In the genomic region with DNA sequence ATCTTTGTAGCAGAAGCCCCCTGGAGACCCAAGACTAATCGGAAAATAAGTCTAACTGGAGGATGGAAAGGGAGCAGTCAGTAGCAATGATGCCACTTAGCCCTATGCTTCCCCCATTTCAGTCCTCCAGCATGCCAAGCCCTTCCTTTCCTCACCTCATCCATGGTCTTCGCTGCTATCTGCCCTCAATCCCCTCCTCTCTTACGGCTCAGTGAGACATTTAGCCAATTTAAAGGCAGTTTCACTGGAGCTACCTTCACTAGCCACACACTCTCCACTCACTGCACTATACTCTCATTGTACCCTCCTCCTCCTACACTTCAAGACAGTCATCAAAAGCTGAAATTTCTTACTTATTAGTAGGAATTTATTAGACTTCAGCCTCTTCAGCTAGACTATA, we compare ENCODE assay signal across 20 cellular contexts.
DNase-seq lines count a peak whose midpoint lies in the region; ATAC-seq, FAIRE-seq and TF ChIP-seq lines count a peak whose summit lies in the region.
"Had no signal": no experiment of that assay in that cellular context is flagged by ENCODE, and none has a peak within 500 bp of the region (broad histone marks: within the 10 kb centered on the region; RNA-seq: fewer than 3 reads in every experiment).

No MANE protein-coding gene starts in this region.

- POLR2A ChIA-PET in WTC11 (lab: Charles Lee), result no interaction called here

- TF ChIP-seq POLR2A in thyroid gland (IDR thresholded peaks at IDR 0.05) (no peak), GM12892 (IDR thresholded peaks at IDR 0.05; ENCODE audit: low read depth, low read length) (no peak)

- ATAC-seq in WTC11 (peak; percentile 55), GM21447 (IDR thresholded peaks at IDR 0.05; ENCODE audit: unreplicated experiment) (no peak)
- ATAC-seq: CD8-positive, alpha-beta T cell; K562 had no signal

- BruUV-seq in Calu3 (replicated peaks; lab: Mats Ljungman, UMichigan), result no TSS peak

- H3K4me3 ChIP-seq in kidney (ENCODE audit: low read length in 2 of 2) (peak overlapping the region; percentile 36 to 47), thyroid gland (replicated peaks in 1 of 3) (no peak overlapping the region)
- H3K4me3 ChIP-seq: HAP-1, K562 had no signal

- H3K9me3 Mint-ChIP-seq in Calu3 (ENCODE audit: low read depth, unreplicated experiment), result peaks cover 2% of the 10 kb centered on the region
- H3K9me3 Mint-ChIP-seq in WTC11, result peaks cover 8% of the 10 kb centered on the region
- H3K9me3 Mint-ChIP-seq: CD8-positive, alpha-beta T cell had no signal

- CTCF ChIA-PET in Calu3 (lab: Charles Lee), result interaction anchor here (0.6 to 0.8 kb wide), 3 partner anchors 47 to 307 kb away, joined by 3 read pairs; no protein-coding TSS in a partner anchor
- CTCF ChIA-PET in WTC11 (lab: Charles Lee), result interaction anchor here (0.9 kb wide), 1 partner anchor 112 kb away, joined by 3 read pairs; no protein-coding TSS in a partner anchor

- H3K4me3 Mint-ChIP-seq in Calu3 (ENCODE audit: low read depth, unreplicated experiment) (peak overlapping the region; percentile 21), WTC11 (no peak overlapping the region)
- H3K4me3 Mint-ChIP-seq: CD14-positive monocyte; CD8-positive, alpha-beta T cell; HFFc6 had no signal

- no peaks in the 10 kb centered on the region for H3K36me3 Mint-ChIP-seq in Calu3 (ENCODE audit: insufficient read depth, unreplicated experiment)
- H3K36me3 Mint-ChIP-seq in WTC11, result no peaks in the 10 kb centered on the region
- H3K36me3 Mint-ChIP-seq: CD14-positive monocyte; CD8-positive, alpha-beta T cell had no signal

- intact Hi-C loops in Calu3 (cut with micrococcal nuclease; ENCODE audit: unreplicated experiment), result loop anchor here (2.0 to 5.0 kb wide), 2 partner anchors 111 to 295 kb away; no protein-coding TSS in a partner anchor
- intact Hi-C loops in kidney (cut with DNase I), result no loop called here
- intact Hi-C loops in thyroid gland (cut with DNase I), result no loop called here

- H3K27me3 ChIP-seq in thyroid gland, result no peaks in the 10 kb centered on the region
- H3K27me3 ChIP-seq: BE2C had no signal

- FAIRE-seq in kidney (lab: Jason Lieb, UNC) (no peak), GM12892 (lab: Jason Lieb, UNC) (no peak)
- FAIRE-seq: A204.1, GM18507, K562 had no signal

- H3K4me1 Mint-ChIP-seq in Calu3 (ENCODE audit: low read depth, unreplicated experiment), result peaks cover 75% of the 10 kb centered on the region
- peaks cover 25% of the 10 kb centered on the region for H3K4me1 Mint-ChIP-seq in WTC11
- H3K4me1 Mint-ChIP-seq: CD14-positive monocyte had no signal

- H3K27me3 Mint-ChIP-seq in Calu3 (ENCODE audit: unreplicated experiment) (no peaks in the 10 kb centered on the region), WTC11 (ENCODE audit: low read depth) (no peaks in the 10 kb centered on the region)

- H3K27ac Mint-ChIP-seq in Calu3 (ENCODE audit: unreplicated experiment) (peak overlapping the region; percentile 69), WTC11 (no peak overlapping the region)
- H3K27ac Mint-ChIP-seq: CD8-positive, alpha-beta T cell; HFFc6 had no signal

- no peaks in the 10 kb centered on the region for H3K36me3 ChIP-seq in kidney (ENCODE audit: control insufficient read depth in 1 of 2, insufficient read depth in 2 of 2, low read length in 2 of 2)
- no peaks in the 10 kb centered on the region for H3K36me3 ChIP-seq in thyroid gland
- H3K36me3 ChIP-seq: BE2C, HAP-1 had no signal

- no peak for TF ChIP-seq CTCF in Calu3 (IDR thresholded peaks at IDR 0.05; ENCODE audit: unreplicated experiment)
- TF ChIP-seq CTCF in WTC11 (IDR thresholded peaks at IDR 0.05), result no peak
- no peak for TF ChIP-seq CTCF in kidney (IDR thresholded peaks at IDR 0.05; ENCODE audit: borderline replicate concordance, extremely low read depth, insufficient read depth)
- TF ChIP-seq CTCF in thyroid gland (IDR thresholded peaks at IDR 0.05), result no peak

- peak overlapping the region in 1 of 2 donors; percentile 30 for H3K9ac ChIP-seq in kidney (ENCODE audit: low read length in 2 of 2)

- H3K27ac ChIP-seq in kidney (ENCODE audit: low read depth in 2 of 2, low read length in 2 of 2), result peak overlapping the region; percentile 61 to 80
- H3K27ac ChIP-seq in thyroid gland, result peak overlapping the region; percentile 65 to 84 (median 80)
- H3K27ac ChIP-seq: HL-60 had no signal

- H3K9me3 ChIP-seq in kidney (ENCODE audit: control insufficient read depth in 1 of 2, low read length in 2 of 2) (no peaks in the 10 kb centered on the region), thyroid gland (no peaks in the 10 kb centered on the region)
- H3K9me3 ChIP-seq: BE2C, HAP-1 had no signal

- WGBS in thyroid gland, 2 donors, result 81 to 91% methylated on average over 3 of the region's 3 CpGs

- DNase-seq in Calu3 (no peak), WTC11 (ENCODE audit: low spot score) (no peak), kidney (no peak), thyroid gland (no peak), GM12892 (ENCODE audit: insufficient read length) (no peak), RKO (ENCODE audit: low spot score) (no peak)
- DNase-seq: BE2C; CD8-positive, alpha-beta T cell; COR-L47; DND-41; GDM1; GOT3; HFFc6 had no signal

- H3K4me1 ChIP-seq in kidney (ENCODE audit: control insufficient read depth in 1 of 2, insufficient read depth in 1 of 2, low read depth in 1 of 2, low read length in 2 of 2) (peaks cover 9 to 22% of the 10 kb centered on the region in 2 donors), thyroid gland (peaks cover 26 to 40% of the 10 kb centered on the region in 2 donors)
- H3K4me1 ChIP-seq: BE2C had no signal

TF ChIP-seq in WTC11, 78 proteins besides CTCF, POLR2A, EP300 and RAD21 (continues in another document):
- TF ChIP-seq TCF7 (CRISPR knock-in tag; IDR thresholded peaks at IDR 0.05; ENCODE audit: low read depth) (no peak), ZNF232 (CRISPR knock-in tag; IDR thresholded peaks at IDR 0.05) (no peak), ESRRA (CRISPR knock-in tag; IDR thresholded peaks at IDR 0.05; ENCODE audit: borderline replicate concordance) (no peak), FOXJ3 (CRISPR knock-in tag; IDR thresholded peaks at IDR 0.05; ENCODE audit: borderline replicate concordance) (no peak), ZNF138 (CRISPR knock-in tag; conservative IDR thresholded peaks at IDR 0.05) (no peak), SP1 (CRISPR knock-in tag; conservative IDR thresholded peaks at IDR 0.05) (no peak), TEAD4 (CRISPR knock-in tag; IDR thresholded peaks at IDR 0.05) (no peak)
- TF ChIP-seq, protein P1, sequence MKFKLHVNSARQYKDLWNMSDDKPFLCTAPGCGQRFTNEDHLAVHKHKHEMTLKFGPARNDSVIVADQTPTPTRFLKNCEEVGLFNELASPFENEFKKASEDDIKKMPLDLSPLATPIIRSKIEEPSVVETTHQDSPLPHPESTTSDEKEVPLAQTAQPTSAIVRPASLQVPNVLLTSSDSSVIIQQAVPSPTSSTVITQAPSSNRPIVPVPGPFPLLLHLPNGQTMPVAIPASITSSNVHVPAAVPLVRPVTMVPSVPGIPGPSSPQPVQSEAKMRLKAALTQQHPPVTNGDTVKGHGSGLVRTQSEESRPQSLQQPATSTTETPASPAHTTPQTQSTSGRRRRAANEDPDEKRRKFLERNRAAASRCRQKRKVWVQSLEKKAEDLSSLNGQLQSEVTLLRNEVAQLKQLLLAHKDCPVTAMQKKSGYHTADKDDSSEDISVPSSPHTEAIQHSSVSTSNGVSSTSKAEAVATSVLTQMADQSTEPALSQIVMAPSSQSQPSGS (CRISPR knock-in tag; IDR thresholded peaks at IDR 0.05; ENCODE audit: borderline replicate concordance, low read depth), result no peak
- TF ChIP-seq, protein P2, sequence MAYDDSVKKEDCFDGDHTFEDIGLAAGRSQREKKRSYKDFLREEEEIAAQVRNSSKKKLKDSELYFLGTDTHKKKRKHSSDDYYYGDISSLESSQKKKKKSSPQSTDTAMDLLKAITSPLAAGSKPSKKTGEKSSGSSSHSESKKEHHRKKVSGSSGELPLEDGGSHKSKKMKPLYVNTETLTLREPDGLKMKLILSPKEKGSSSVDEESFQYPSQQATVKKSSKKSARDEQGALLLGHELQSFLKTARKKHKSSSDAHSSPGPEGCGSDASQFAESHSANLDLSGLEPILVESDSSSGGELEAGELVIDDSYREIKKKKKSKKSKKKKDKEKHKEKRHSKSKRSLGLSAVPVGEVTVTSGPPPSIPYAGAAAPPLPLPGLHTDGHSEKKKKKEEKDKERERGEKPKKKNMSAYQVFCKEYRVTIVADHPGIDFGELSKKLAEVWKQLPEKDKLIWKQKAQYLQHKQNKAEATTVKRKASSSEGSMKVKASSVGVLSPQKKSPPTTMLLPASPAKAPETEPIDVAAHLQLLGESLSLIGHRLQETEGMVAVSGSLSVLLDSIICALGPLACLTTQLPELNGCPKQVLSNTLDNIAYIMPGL (CRISPR knock-in tag; IDR thresholded peaks at IDR 0.05), result no peak
- TF ChIP-seq, protein P3, sequence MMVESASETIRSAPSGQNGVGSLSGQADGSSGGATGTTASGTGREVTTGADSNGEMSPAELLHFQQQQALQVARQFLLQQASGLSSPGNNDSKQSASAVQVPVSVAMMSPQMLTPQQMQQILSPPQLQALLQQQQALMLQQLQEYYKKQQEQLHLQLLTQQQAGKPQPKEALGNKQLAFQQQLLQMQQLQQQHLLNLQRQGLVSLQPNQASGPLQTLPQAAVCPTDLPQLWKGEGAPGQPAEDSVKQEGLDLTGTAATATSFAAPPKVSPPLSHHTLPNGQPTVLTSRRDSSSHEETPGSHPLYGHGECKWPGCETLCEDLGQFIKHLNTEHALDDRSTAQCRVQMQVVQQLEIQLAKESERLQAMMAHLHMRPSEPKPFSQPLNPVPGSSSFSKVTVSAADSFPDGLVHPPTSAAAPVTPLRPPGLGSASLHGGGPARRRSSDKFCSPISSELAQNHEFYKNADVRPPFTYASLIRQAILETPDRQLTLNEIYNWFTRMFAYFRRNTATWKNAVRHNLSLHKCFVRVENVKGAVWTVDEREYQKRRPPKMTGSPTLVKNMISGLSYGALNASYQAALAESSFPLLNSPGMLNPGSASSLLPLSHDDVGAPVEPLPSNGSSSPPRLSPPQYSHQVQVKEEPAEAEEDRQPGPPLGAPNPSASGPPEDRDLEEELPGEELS (CRISPR knock-in tag; IDR thresholded peaks at IDR 0.05), result no peak

Comparison
In these comparisons a context has a peak if more than half of its experiments do, and no peak if none do; other contexts are left out.
1. H3K4me3 ChIP-seq: peak in kidney (2 of 2); none in thyroid gland (0 of 3).